12 cellular contexts compared by ENCODE assay signal in genomic region chr3:123379041-123379830, GRCh38.
"Had no signal": no experiment of that assay in that cellular context is flagged by ENCODE, and none has a peak within 500 bp of the region (broad histone marks: within the 10 kb centered on the region; RNA-seq: fewer than 3 reads in every experiment).

No MANE protein-coding gene starts in this region.

- DNase-seq: activated CD4-positive, alpha-beta T cell treated with anti-CD3 and anti-CD28 coated beads, Interleukin-2, amount 50 U/mL, for 1 hour; activated CD8-positive, alpha-beta memory T cell treated with anti-CD3 and anti-CD28 coated beads for 24 hours; activated naive CD4-positive, alpha-beta T cell; dermis blood vessel endothelial cell; erythroblast; lower lobe of right lung; stimulated activated CD4-positive, alpha-beta T cell treated with anti-CD3 and anti-CD28 coated beads, Interleukin-2, amount 100 ng/mL, for 48 hours; T1000 had no signal

- H3K4me3 ChIP-seq: lower lobe of right lung, ovary, SJSA1 had no signal

- H3K36me3 ChIP-seq: lower lobe of right lung, ovary, SJSA1 had no signal

- H3K9me3 ChIP-seq: lower lobe of right lung, ovary, SJSA1 had no signal

- H3K27ac ChIP-seq: lower lobe of right lung, ovary, SJSA1 had no signal

- H3K4me1 ChIP-seq: lower lobe of right lung had no signal

- H3K27me3 ChIP-seq: ovary, SJSA1 had no signal

- ATAC-seq: activated CD4-positive, CD25-positive, alpha-beta regulatory T cell treated with anti-CD3 and anti-CD28 coated beads, Interleukin-2, amount 50 U/mL, for 24 hours; lower lobe of right lung; stimulated activated memory B cell treated with anti-CD40 and anti-IgM and Interleukin-4, amounts not matched to agents 10 μg/mL and 1 μg/mL and 100 μg/mL, for 72 hours had no signal
